ENCODE assay signal across 11 cellular contexts in the genomic region with DNA sequence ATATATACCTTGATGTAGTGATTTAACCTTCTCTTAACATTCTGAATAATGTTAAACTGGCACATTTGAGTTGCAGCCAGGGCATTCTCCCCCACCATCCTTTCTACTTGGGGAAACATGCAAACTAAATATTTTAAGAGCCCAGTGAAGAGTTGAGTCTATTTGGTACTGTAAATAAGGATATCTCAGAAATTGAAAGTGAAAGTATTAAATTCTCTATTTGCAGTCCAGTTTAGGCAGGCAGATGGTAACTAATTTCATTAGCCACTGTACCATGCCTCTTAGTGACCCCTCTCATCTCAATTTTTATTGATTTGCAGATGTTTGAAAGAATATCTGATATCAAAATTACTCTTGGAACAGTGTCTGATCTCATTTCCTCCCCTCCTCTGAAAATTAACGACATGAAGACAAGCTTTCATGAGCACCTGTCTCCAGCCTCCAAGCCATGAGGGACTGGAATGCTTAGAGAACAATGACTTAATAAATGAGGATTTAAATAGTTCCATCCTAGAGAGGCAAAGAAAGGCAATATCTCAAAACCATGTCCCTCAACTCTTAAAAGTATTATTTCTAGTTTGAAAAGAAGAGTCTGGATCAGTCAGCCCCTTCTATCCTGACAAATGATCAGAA.
DNase-seq lines count a peak whose midpoint lies in the region; ATAC-seq and TF ChIP-seq lines count a peak whose summit lies in the region.
"Had no signal": no experiment of that assay in that cellular context is flagged by ENCODE, and none has a peak within 500 bp of the region (broad histone marks: within the 10 kb centered on the region; RNA-seq: fewer than 3 reads in every experiment).

No MANE protein-coding gene starts in this region.

- H3K27me3 ChIP-seq in spleen (replicated peaks in 1 of 7): no peaks in the 10 kb centered on the region
- H3K27me3 ChIP-seq: BE2C had no signal

- 7 to 17% (median 12%) methylated on average over 1 of the region's 1 CpG for WGBS in spleen, 5 donors

- peak overlapping the region; percentile 76 for H3K4me3 Mint-ChIP-seq in activated CD4-positive, alpha-beta T cell treated with anti-CD3 and anti-CD28 coated beads, Interleukin-2, amount 10 ng/mL, durations not matched to agents 24 days and 14 days
- H3K4me3 Mint-ChIP-seq in central memory CD8-positive, alpha-beta T cell: peak overlapping the region; percentile 1

- H3K9me3 Mint-ChIP-seq in activated CD4-positive, alpha-beta T cell treated with anti-CD3 and anti-CD28 coated beads, Interleukin-2, amount 10 ng/mL, durations not matched to agents 24 days and 14 days: peaks cover 8% of the 10 kb centered on the region
- H3K9me3 Mint-ChIP-seq in central memory CD8-positive, alpha-beta T cell: no peaks in the 10 kb centered on the region

- H3K27me3 Mint-ChIP-seq in activated CD4-positive, alpha-beta T cell treated with anti-CD3 and anti-CD28 coated beads, Interleukin-2, amount 10 ng/mL, durations not matched to agents 24 days and 14 days: no peaks in the 10 kb centered on the region
- no peaks in the 10 kb centered on the region for H3K27me3 Mint-ChIP-seq in central memory CD8-positive, alpha-beta T cell

- intact Hi-C loops in activated CD4-positive, alpha-beta T cell treated with anti-CD3 and anti-CD28 coated beads, Interleukin-2, amount 10 ng/mL, durations not matched to agents 24 days and 14 days (cut with micrococcal nuclease): no loop called here
- intact Hi-C loops in spleen (cut with DNase I; ENCODE audit: low total_unique reads): no loop called here

- no peak for TF ChIP-seq POLR2A in spleen (IDR thresholded peaks at IDR 0.05)

- DNase-seq in activated CD4-positive, alpha-beta T cell treated with anti-CD3 and anti-CD28 coated beads, Interleukin-2, amount 10 ng/mL, durations not matched to agents 24 days and 14 days: no peak
- no peak for DNase-seq in activated CD4-positive, alpha-beta T cell treated with anti-CD3 and anti-CD28 coated beads for 4 hours
- peak; percentile 35 for DNase-seq in M059J (ENCODE audit: low read depth)
- DNase-seq in central memory CD8-positive, alpha-beta T cell (ENCODE audit: low spot score in 2 of 2): no peak
- DNase-seq in spleen: no peak
- no peak for DNase-seq in GM19238 (ENCODE audit: insufficient read length, low spot score)
- no peak for DNase-seq in stimulated activated CD4-positive, alpha-beta T cell treated with anti-CD3 and anti-CD28 coated beads, Interleukin-4, amount 100 ng/mL, for 1 hour
- DNase-seq: BE2C; glutamatergic neuron; stimulated activated CD4-positive, alpha-beta T cell treated with anti-CD3 and anti-CD28 coated beads, Interleukin-2, amount 100 ng/mL, for 24 hours had no signal

- TF ChIP-seq CTCF in spleen (IDR thresholded peaks at IDR 0.05 in 8 of 11, conservative IDR thresholded peaks at IDR 0.05 in 3 of 11): no peak

- no peaks in the 10 kb centered on the region for H3K36me3 ChIP-seq in spleen
- H3K36me3 ChIP-seq: BE2C had no signal

- H3K27ac Mint-ChIP-seq in activated CD4-positive, alpha-beta T cell treated with anti-CD3 and anti-CD28 coated beads, Interleukin-2, amount 10 ng/mL, durations not matched to agents 24 days and 14 days: peak overlapping the region; percentile 36
- H3K27ac Mint-ChIP-seq in central memory CD8-positive, alpha-beta T cell (ENCODE audit: low read depth): peak overlapping the region; percentile 21

- H3K4me3 ChIP-seq in spleen: peak overlapping the region in 3 of 8 donors; percentile 3 to 52 (median 11)

- H3K4me1 Mint-ChIP-seq in activated CD4-positive, alpha-beta T cell treated with anti-CD3 and anti-CD28 coated beads, Interleukin-2, amount 10 ng/mL, durations not matched to agents 24 days and 14 days: peaks cover 22% of the 10 kb centered on the region
- H3K4me1 Mint-ChIP-seq in central memory CD8-positive, alpha-beta T cell: peaks cover 7% of the 10 kb centered on the region

- no peaks in the 10 kb centered on the region for H3K9me3 ChIP-seq in spleen
- H3K9me3 ChIP-seq: BE2C had no signal

- no peaks in the 10 kb centered on the region for H3K36me3 Mint-ChIP-seq in activated CD4-positive, alpha-beta T cell treated with anti-CD3 and anti-CD28 coated beads, Interleukin-2, amount 10 ng/mL, durations not matched to agents 24 days and 14 days (ENCODE audit: low read depth)
- no peaks in the 10 kb centered on the region for H3K36me3 Mint-ChIP-seq in central memory CD8-positive, alpha-beta T cell (ENCODE audit: insufficient read depth)

- peak overlapping the region in 5 of 8 donors; percentile 11 to 55 (median 40) for H3K27ac ChIP-seq in spleen

- peaks cover 0 to 20% (median 7%) of the 10 kb centered on the region in 6 donors for H3K4me1 ChIP-seq in spleen
- H3K4me1 ChIP-seq: BE2C had no signal

- no peak for ATAC-seq in central memory CD8-positive, alpha-beta T cell (replicated peaks; ENCODE audit: extremely low read depth, poor library complexity, severe bottlenecking)
- ATAC-seq in HG03521 (IDR thresholded peaks at IDR 0.05; ENCODE audit: unreplicated experiment): no peak
